ENCODE assay signal across 8 cellular contexts in the genomic region with DNA sequence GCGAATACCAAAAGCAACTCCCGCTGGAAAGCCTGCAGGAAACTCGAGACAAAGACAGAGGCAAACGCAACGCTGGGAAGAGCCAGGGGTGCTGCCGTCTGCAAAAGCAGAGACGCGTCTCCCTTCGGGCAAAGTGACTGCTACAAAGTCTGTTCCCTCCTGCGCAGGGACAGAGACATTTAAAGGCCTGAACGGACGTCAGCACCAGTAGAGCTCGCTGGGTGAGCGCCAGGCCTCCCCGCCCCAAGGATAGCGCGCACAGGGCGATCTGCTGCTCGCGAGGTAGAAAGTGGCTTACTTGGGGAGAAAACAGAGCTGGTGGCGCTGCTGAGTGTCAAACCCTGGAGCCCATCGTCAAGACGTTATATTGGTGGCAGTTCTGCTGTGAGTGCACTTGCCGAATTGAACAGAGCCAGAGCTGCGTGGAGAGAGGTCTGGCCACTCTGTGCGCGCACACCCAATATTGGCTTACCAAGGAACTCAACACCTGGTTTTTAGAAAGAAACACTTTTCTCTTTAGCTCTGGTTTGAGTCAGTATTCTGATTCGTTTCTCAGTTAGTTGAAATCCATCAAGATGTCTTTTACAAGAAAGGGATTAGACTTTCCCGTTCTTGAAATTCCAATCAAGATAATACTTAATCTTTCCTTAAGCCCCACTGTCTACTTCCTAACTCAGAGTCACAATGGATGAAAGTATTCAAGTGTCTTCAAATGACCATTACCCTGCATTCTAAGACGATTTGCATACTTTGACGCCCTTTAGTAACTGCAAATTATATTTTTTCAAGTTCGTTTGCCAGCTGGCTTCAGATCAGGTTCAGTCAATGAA.
DNase-seq lines count a peak whose midpoint lies in the region; ATAC-seq and TF ChIP-seq lines count a peak whose summit lies in the region.

No MANE protein-coding gene starts in this region.

- peaks cover 17% of the 10 kb centered on the region for H3K27me3 Mint-ChIP-seq in Calu3 (ENCODE audit: unreplicated experiment)
- H3K27me3 Mint-ChIP-seq in activated T-cell treated with anti-CD3 and anti-CD28 coated beads, Interleukin-2, amount 50 U/mL, for 72 hours (ENCODE audit: low read depth) = peaks cover 22% of the 10 kb centered on the region

- DNase-seq in Calu3 (peak; percentile 5), NB4 (ENCODE audit: low read depth) (peak; percentile 79), hepatocyte (ENCODE audit: low spot score) (peak; percentile 56), GM03348 (ENCODE audit: low spot score) (no peak)
- DNase-seq in activated T-cell treated with anti-CD3 and anti-CD28 coated beads, Interleukin-2, amount 50 U/mL, for 72 hours = peak; percentile 30 to 40

- no peaks in the 10 kb centered on the region for H3K9me2 ChIP-seq in hepatocyte (replicated peaks; ENCODE audit: insufficient read depth)

- H3K9me3 ChIP-seq in hepatocyte (ENCODE audit: low read depth) = no peaks in the 10 kb centered on the region
- no peaks in the 10 kb centered on the region for H3K9me3 ChIP-seq in skeletal muscle tissue (ENCODE audit: control insufficient read depth in 3 of 3, low read length in 3 of 3)

- H3K27me3 ChIP-seq in hepatocyte = peaks cover 10% of the 10 kb centered on the region
- peaks cover 18 to 24% (median 20%) of the 10 kb centered on the region in 3 donors for H3K27me3 ChIP-seq in skeletal muscle tissue (ENCODE audit: control insufficient read depth in 3 of 3, insufficient read depth in 3 of 3, low read length in 3 of 3)

- 5% methylated on average over 32 of the region's 32 CpGs for whole genome bisulfite sequencing in hepatocyte (ENCODE audit: low lambda C conversion rate, missing lambda C conversion rate)

- peak; percentile 70 to 77 for ATAC-seq in activated T-cell treated with anti-CD3 and anti-CD28 coated beads, Interleukin-2, amount 50 U/mL, for 72 hours (replicated peaks in 1 of 2)
- no peak for ATAC-seq in GM19395 (IDR thresholded peaks at IDR 0.05; ENCODE audit: unreplicated experiment)
- ATAC-seq in HG02870 (IDR thresholded peaks at IDR 0.05; ENCODE audit: unreplicated experiment) = no peak

- no peaks in the 10 kb centered on the region for H3K9me3 Mint-ChIP-seq in Calu3 (ENCODE audit: low read depth, unreplicated experiment)
- no peaks in the 10 kb centered on the region for H3K9me3 Mint-ChIP-seq in activated T-cell treated with anti-CD3 and anti-CD28 coated beads, Interleukin-2, amount 50 U/mL, for 72 hours

- TF ChIP-seq POLR2A in NB4 (IDR thresholded peaks at IDR 0.05; ENCODE audit: extremely low read depth, insufficient read length) = no peak

- H3K36me3 ChIP-seq in hepatocyte (replicated peaks; ENCODE audit: insufficient read depth, low read depth) (no peaks in the 10 kb centered on the region), skeletal muscle tissue (ENCODE audit: control insufficient read depth in 3 of 3, insufficient read depth in 3 of 3, low read length in 3 of 3) (no peaks in the 10 kb centered on the region)

- no peak overlapping the region for H3K27ac ChIP-seq in hepatocyte
- no peak overlapping the region for H3K27ac ChIP-seq in skeletal muscle tissue (ENCODE audit: low read depth, low read length)

- peak overlapping the region in 2 of 3 donors; percentile 34 to 62 for H3K9ac ChIP-seq in skeletal muscle tissue (ENCODE audit: low read depth in 1 of 3, low read length in 3 of 3)

- peak overlapping the region; percentile 58 for H2AFZ ChIP-seq in hepatocyte

- H3K4me1 Mint-ChIP-seq in Calu3 (ENCODE audit: low read depth, unreplicated experiment) = no peaks in the 10 kb centered on the region
- H3K4me1 Mint-ChIP-seq in activated T-cell treated with anti-CD3 and anti-CD28 coated beads, Interleukin-2, amount 50 U/mL, for 72 hours (ENCODE audit: low read depth) = peaks cover 21% of the 10 kb centered on the region

- CTCF ChIA-PET in Calu3 (lab: Charles Lee) = no interaction called here

- TF ChIP-seq CTCF in Calu3 (IDR thresholded peaks at IDR 0.05; ENCODE audit: unreplicated experiment) (no peak), NB4 (IDR thresholded peaks at IDR 0.05; ENCODE audit: low read depth, low read length) (no peak), hepatocyte (IDR thresholded peaks at IDR 0.05; ENCODE audit: poor library complexity) (no peak)

- H3K4me3 ChIP-seq in NB4 (ENCODE audit: low read depth, low read length) = peak overlapping the region; percentile 55
- peak overlapping the region; percentile 46 for H3K4me3 ChIP-seq in hepatocyte
- peak overlapping the region in 2 of 3 donors; percentile 54 to 73 for H3K4me3 ChIP-seq in skeletal muscle tissue (ENCODE audit: low read length in 3 of 3)

- H3K4me2 ChIP-seq in hepatocyte = peak overlapping the region; percentile 95

- intact Hi-C loops in Calu3 (cut with micrococcal nuclease; ENCODE audit: unreplicated experiment) = loop anchor here (10.0 kb wide), 1 partner anchor 82 kb away; no protein-coding TSS in a partner anchor

- H3K79me2 ChIP-seq in hepatocyte = no peaks in the 10 kb centered on the region

- H3K4me1 ChIP-seq in hepatocyte (ENCODE audit: insufficient read depth) (peaks cover 7% of the 10 kb centered on the region), skeletal muscle tissue (ENCODE audit: control insufficient read depth in 3 of 3, insufficient read depth in 3 of 3, low read length in 3 of 3) (peaks cover 6 to 12% (median 8%) of the 10 kb centered on the region in 3 donors)

- peak overlapping the region; percentile 19 for H3K4me3 Mint-ChIP-seq in Calu3 (ENCODE audit: low read depth, unreplicated experiment)
- peak overlapping the region; percentile 83 to 84 for H3K4me3 Mint-ChIP-seq in activated T-cell treated with anti-CD3 and anti-CD28 coated beads, Interleukin-2, amount 50 U/mL, for 72 hours

- no TSS peak for BruUV-seq in Calu3 (replicated peaks; lab: Mats Ljungman, UMichigan)

- no peaks in the 10 kb centered on the region for H3K36me3 Mint-ChIP-seq in Calu3 (ENCODE audit: insufficient read depth, unreplicated experiment)
- H3K36me3 Mint-ChIP-seq in activated T-cell treated with anti-CD3 and anti-CD28 coated beads, Interleukin-2, amount 50 U/mL, for 72 hours (ENCODE audit: insufficient read depth in 2 of 2) = no peaks in the 10 kb centered on the region

- no peak overlapping the region for H3K27ac Mint-ChIP-seq in Calu3 (ENCODE audit: unreplicated experiment)
- H3K27ac Mint-ChIP-seq in activated T-cell treated with anti-CD3 and anti-CD28 coated beads, Interleukin-2, amount 50 U/mL, for 72 hours = no peak overlapping the region

- H4K20me1 ChIP-seq in hepatocyte (ENCODE audit: insufficient read depth, poor library complexity, severe bottlenecking) = no peaks in the 10 kb centered on the region

Comparison
In these comparisons a context has a peak if more than half of its experiments do, and no peak if none do; other contexts are left out.
1. ATAC-seq: peak in activated T-cell treated with anti-CD3 and anti-CD28 coated beads, Interleukin-2, amount 50 U/mL, for 72 hours (2 of 2); none in GM19395 (single experiment) and HG02870 (single experiment).
2. Peak in every context shown above with its lines, with median percentiles within 50 percentile points of each other: H3K4me3 ChIP-seq.